17 cellular contexts compared by ENCODE assay signal in the genomic region with DNA sequence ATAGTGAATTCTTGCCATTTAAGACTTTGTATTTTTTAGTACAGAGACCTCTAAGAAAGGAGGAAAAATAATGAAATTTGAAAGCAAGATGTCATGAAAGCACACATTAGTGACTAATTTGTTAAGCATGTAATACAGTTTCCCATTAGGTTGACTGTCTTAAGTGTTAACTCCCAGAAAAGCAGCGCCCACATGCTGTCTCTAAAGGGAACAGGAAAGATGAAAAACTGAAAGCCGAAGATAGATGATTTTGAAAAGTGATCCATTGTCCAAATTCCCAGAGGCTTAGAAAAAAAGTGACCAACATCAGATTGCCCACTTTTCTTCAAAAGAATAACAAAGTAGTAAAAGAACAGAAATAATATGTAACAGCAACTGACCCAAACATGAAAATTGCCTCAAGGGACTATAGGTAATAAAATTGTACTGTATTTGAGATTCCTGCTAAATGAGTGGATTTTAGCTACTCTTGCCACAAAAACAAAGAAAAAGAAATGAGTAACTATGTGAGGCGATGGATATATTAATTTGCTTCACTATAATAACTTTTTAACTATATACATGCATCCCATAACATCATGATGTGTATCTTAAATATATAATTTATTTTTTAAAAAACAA.
DNase-seq lines count a peak whose midpoint lies in the region; ATAC-seq, FAIRE-seq and TF ChIP-seq lines count a peak whose summit lies in the region.
"Had no signal": no experiment of that assay in that cellular context is flagged by ENCODE, and none has a peak within 500 bp of the region (broad histone marks: within the 10 kb centered on the region; RNA-seq: fewer than 3 reads in every experiment).

No MANE protein-coding gene starts in this region.

- no peak for ATAC-seq in stimulated activated memory B cell treated with anti-CD40 and anti-IgM and Interleukin-4, amounts not matched to agents 10 μg/mL and 1 μg/mL and 100 μg/mL, for 72 hours
- no peak for ATAC-seq in GM19467 (IDR thresholded peaks at IDR 0.05; ENCODE audit: unreplicated experiment)
- ATAC-seq: left ventricle myocardium superior, WTC11 had no signal

- H3K36me3 ChIP-seq in astrocyte (ENCODE audit: insufficient read depth, low read length) (no peaks in the 10 kb centered on the region), hepatocyte (replicated peaks; ENCODE audit: insufficient read depth, low read depth) (no peaks in the 10 kb centered on the region), skeletal muscle satellite cell (ENCODE audit: insufficient read depth, low read length) (no peaks in the 10 kb centered on the region)

- H3K9ac ChIP-seq in astrocyte (ENCODE audit: low read length) (no peak overlapping the region), skeletal muscle satellite cell (ENCODE audit: low read depth, low read length) (peak overlapping the region; percentile 43)
- H3K9ac ChIP-seq: parathyroid adenoma had no signal

- H3K27me3 ChIP-seq in astrocyte (ENCODE audit: insufficient read depth, low read length) (no peaks in the 10 kb centered on the region), hepatocyte (no peaks in the 10 kb centered on the region), skeletal muscle satellite cell (ENCODE audit: control insufficient read depth, insufficient read depth, low read length) (no peaks in the 10 kb centered on the region)

- no peaks in the 10 kb centered on the region for H4K20me1 ChIP-seq in astrocyte (ENCODE audit: insufficient read depth, low read length)
- no peaks in the 10 kb centered on the region for H4K20me1 ChIP-seq in hepatocyte (ENCODE audit: insufficient read depth, poor library complexity, severe bottlenecking)

- peak; percentile 64 for FAIRE-seq in astrocyte (lab: Jason Lieb, UNC)
- FAIRE-seq: HTR-8/SVneo had no signal

- peak overlapping the region; percentile 86 for H3K27ac Mint-ChIP-seq in astrocyte (ENCODE audit: unreplicated experiment)
- no peak overlapping the region for H3K27ac Mint-ChIP-seq in stimulated activated memory B cell treated with anti-CD40 and anti-IgM and Interleukin-4, amounts not matched to agents 10 μg/mL and 1 μg/mL and 100 μg/mL, for 72 hours
- H3K27ac Mint-ChIP-seq in T-helper 2 cell treated with Interferon-gamma antibody and Interleukin-4, amounts not matched to agents 5 μg/mL and 100 μg/mL, for 36 hours = no peak overlapping the region
- H3K27ac Mint-ChIP-seq: activated naive CD8-positive, alpha-beta T cell treated with anti-CD3 and anti-CD28 coated beads, Interleukin-2, amount 10 ng/mL, durations not matched to agents 7 days and 5 days; WTC11 had no signal

- no peaks in the 10 kb centered on the region for H3K27me3 Mint-ChIP-seq in astrocyte (ENCODE audit: low read depth, unreplicated experiment)
- H3K27me3 Mint-ChIP-seq in stimulated activated memory B cell treated with anti-CD40 and anti-IgM and Interleukin-4, amounts not matched to agents 10 μg/mL and 1 μg/mL and 100 μg/mL, for 72 hours = peaks cover 9% of the 10 kb centered on the region
- peaks cover 4% of the 10 kb centered on the region for H3K27me3 Mint-ChIP-seq in T-helper 2 cell treated with Interferon-gamma antibody and Interleukin-4, amounts not matched to agents 5 μg/mL and 100 μg/mL, for 36 hours (ENCODE audit: low read depth)

- H3K4me3 Mint-ChIP-seq in astrocyte (ENCODE audit: unreplicated experiment) = no peak overlapping the region
- H3K4me3 Mint-ChIP-seq in stimulated activated memory B cell treated with anti-CD40 and anti-IgM and Interleukin-4, amounts not matched to agents 10 μg/mL and 1 μg/mL and 100 μg/mL, for 72 hours = no peak overlapping the region
- H3K4me3 Mint-ChIP-seq in T-helper 2 cell treated with Interferon-gamma antibody and Interleukin-4, amounts not matched to agents 5 μg/mL and 100 μg/mL, for 36 hours = no peak overlapping the region
- H3K4me3 Mint-ChIP-seq: activated naive CD8-positive, alpha-beta T cell treated with anti-CD3 and anti-CD28 coated beads, Interleukin-2, amount 10 ng/mL, durations not matched to agents 7 days and 5 days; central memory CD8-positive, alpha-beta T cell; WTC11 had no signal

- H3K9me3 ChIP-seq in astrocyte (ENCODE audit: insufficient read depth, low read depth, low read length) = no peaks in the 10 kb centered on the region
- H3K9me3 ChIP-seq in hepatocyte (ENCODE audit: low read depth) = no peaks in the 10 kb centered on the region
- no peaks in the 10 kb centered on the region for H3K9me3 ChIP-seq in skeletal muscle satellite cell (replicated peaks; ENCODE audit: low read length)

- H3K79me2 ChIP-seq in astrocyte (ENCODE audit: insufficient read depth, low read length) = no peaks in the 10 kb centered on the region
- no peaks in the 10 kb centered on the region for H3K79me2 ChIP-seq in hepatocyte
- H3K79me2 ChIP-seq: parathyroid adenoma had no signal

- H3K4me2 ChIP-seq in astrocyte (ENCODE audit: low read length) = peak overlapping the region; percentile 20
- no peak overlapping the region for H3K4me2 ChIP-seq in hepatocyte
- peak overlapping the region; percentile 31 for H3K4me2 ChIP-seq in skeletal muscle satellite cell (ENCODE audit: low read length)

- TF ChIP-seq CTCF in astrocyte (IDR thresholded peaks at IDR 0.05; ENCODE audit: insufficient read depth, low read depth, low read length) (no peak), hepatocyte (IDR thresholded peaks at IDR 0.05; ENCODE audit: poor library complexity) (no peak)

- H3K27ac ChIP-seq in astrocyte (ENCODE audit: low read depth, low read length) (no peak overlapping the region), hepatocyte (peak overlapping the region; percentile 5)
- H3K27ac ChIP-seq: parathyroid adenoma, RWPE1 had no signal

- peaks cover 3% of the 10 kb centered on the region for H3K4me1 ChIP-seq in astrocyte (ENCODE audit: insufficient read depth, low read length)
- H3K4me1 ChIP-seq in hepatocyte (ENCODE audit: insufficient read depth) = no peaks in the 10 kb centered on the region
- H3K4me1 ChIP-seq in skeletal muscle satellite cell (ENCODE audit: control insufficient read depth, insufficient read depth, low read length) = peaks cover 22% of the 10 kb centered on the region
- H3K4me1 ChIP-seq: parathyroid adenoma had no signal

- H3K36me3 Mint-ChIP-seq in astrocyte (ENCODE audit: low read depth, unreplicated experiment) = no peaks in the 10 kb centered on the region
- H3K36me3 Mint-ChIP-seq in stimulated activated memory B cell treated with anti-CD40 and anti-IgM and Interleukin-4, amounts not matched to agents 10 μg/mL and 1 μg/mL and 100 μg/mL, for 72 hours = no peaks in the 10 kb centered on the region
- H3K36me3 Mint-ChIP-seq in T-helper 2 cell treated with Interferon-gamma antibody and Interleukin-4, amounts not matched to agents 5 μg/mL and 100 μg/mL, for 36 hours (ENCODE audit: low read depth) = no peaks in the 10 kb centered on the region
- H3K36me3 Mint-ChIP-seq: activated naive CD8-positive, alpha-beta T cell treated with anti-CD3 and anti-CD28 coated beads, Interleukin-2, amount 10 ng/mL, durations not matched to agents 7 days and 5 days had no signal

- H2AFZ ChIP-seq in astrocyte (ENCODE audit: low read depth, low read length) (no peak overlapping the region), hepatocyte (no peak overlapping the region)
- H2AFZ ChIP-seq: parathyroid adenoma had no signal

- DNase-seq in HCEC 1CT = peak; percentile 66
- peak; percentile 64 for DNase-seq in astrocyte (ENCODE audit: low read depth)
- DNase-seq in hepatocyte (ENCODE audit: low spot score) = no peak
- no peak for DNase-seq in T-helper 2 cell treated with Interferon-gamma antibody and Interleukin-4, amounts not matched to agents 5 μg/mL and 100 μg/mL, for 36 hours (ENCODE audit: low spot score)
- DNase-seq: activated naive CD8-positive, alpha-beta T cell treated with anti-CD3 and anti-CD28 coated beads, Interleukin-2, amount 10 ng/mL, durations not matched to agents 7 days and 5 days; C1 segment of cervical spinal cord; left ventricle myocardium superior; NCI-H187; NCI-H226 had no signal

- H3K9me2 ChIP-seq in hepatocyte (replicated peaks; ENCODE audit: insufficient read depth) = no peaks in the 10 kb centered on the region

- peaks cover 17% of the 10 kb centered on the region for H3K4me1 Mint-ChIP-seq in astrocyte (ENCODE audit: low read depth, unreplicated experiment)
- H3K4me1 Mint-ChIP-seq in stimulated activated memory B cell treated with anti-CD40 and anti-IgM and Interleukin-4, amounts not matched to agents 10 μg/mL and 1 μg/mL and 100 μg/mL, for 72 hours = no peaks in the 10 kb centered on the region
- H3K4me1 Mint-ChIP-seq in T-helper 2 cell treated with Interferon-gamma antibody and Interleukin-4, amounts not matched to agents 5 μg/mL and 100 μg/mL, for 36 hours (ENCODE audit: low read depth) = no peaks in the 10 kb centered on the region
- H3K4me1 Mint-ChIP-seq: activated naive CD8-positive, alpha-beta T cell treated with anti-CD3 and anti-CD28 coated beads, Interleukin-2, amount 10 ng/mL, durations not matched to agents 7 days and 5 days; central memory CD8-positive, alpha-beta T cell had no signal

- no peak overlapping the region for H3K4me3 ChIP-seq in astrocyte (ENCODE audit: insufficient read depth, low read depth, low read length)
- H3K4me3 ChIP-seq in hepatocyte = no peak overlapping the region
- H3K4me3 ChIP-seq in skeletal muscle satellite cell (ENCODE audit: low read length) = no peak overlapping the region

- no peaks in the 10 kb centered on the region for H3K9me3 Mint-ChIP-seq in astrocyte (ENCODE audit: unreplicated experiment)
- no peaks in the 10 kb centered on the region for H3K9me3 Mint-ChIP-seq in stimulated activated memory B cell treated with anti-CD40 and anti-IgM and Interleukin-4, amounts not matched to agents 10 μg/mL and 1 μg/mL and 100 μg/mL, for 72 hours
- H3K9me3 Mint-ChIP-seq in T-helper 2 cell treated with Interferon-gamma antibody and Interleukin-4, amounts not matched to agents 5 μg/mL and 100 μg/mL, for 36 hours = no peaks in the 10 kb centered on the region
- H3K9me3 Mint-ChIP-seq: activated naive CD8-positive, alpha-beta T cell treated with anti-CD3 and anti-CD28 coated beads, Interleukin-2, amount 10 ng/mL, durations not matched to agents 7 days and 5 days; central memory CD8-positive, alpha-beta T cell had no signal

- 55% methylated on average over 3 of the region's 3 CpGs for WGBS in hepatocyte (ENCODE audit: low lambda C conversion rate, missing lambda C conversion rate)

Comparison
In these comparisons a context has a peak if more than half of its experiments do, and no peak if none do; other contexts are left out.
1. DNase-seq: peak in HCEC 1CT (single experiment) and astrocyte (single experiment); none in hepatocyte (single experiment) and T-helper 2 cell treated with Interferon-gamma antibody and Interleukin-4, amounts not matched to agents 5 μg/mL and 100 μg/mL, for 36 hours (single experiment).